Comparison of ENCODE assay signal across 15 cellular contexts in the genomic region with DNA sequence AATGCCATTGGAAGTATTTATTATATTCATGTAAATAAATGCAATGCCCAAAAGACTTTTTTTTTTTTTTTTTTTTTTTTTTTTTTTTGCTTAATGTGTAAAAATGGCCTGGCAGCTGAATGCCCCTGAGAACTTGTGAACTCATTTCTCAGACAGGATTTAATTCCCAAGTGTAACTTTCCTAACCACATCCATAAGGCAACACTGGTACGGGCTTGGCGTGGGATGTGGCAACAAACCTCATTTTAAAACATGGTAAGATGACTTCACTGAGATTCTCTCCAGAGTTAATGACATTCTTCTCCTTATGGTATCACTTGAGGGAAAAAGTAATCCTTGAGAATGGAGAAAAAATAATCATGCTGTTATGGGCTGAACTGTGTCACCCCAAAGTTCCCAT.
"Had no signal": no experiment of that assay in that cellular context is flagged by ENCODE, and none has a peak within 500 bp of the region (broad histone marks: within the 10 kb centered on the region; RNA-seq: fewer than 3 reads in every experiment).

No MANE protein-coding gene starts in this region.

- H3K36me3 ChIP-seq: colonic mucosa, pancreas, spleen, WERI-Rb-1 had no signal

- H3K4me3 ChIP-seq: colonic mucosa, mucosa of descending colon, pancreas, spleen had no signal

- H3K4me1 ChIP-seq: colonic mucosa, pancreas, spleen had no signal

- DNase-seq: activated CD4-positive, alpha-beta T cell treated with anti-CD3 and anti-CD28 coated beads, Interleukin-2, amount 50 U/mL, for 48 hours; activated T-cell treated with anti-CD3 and anti-CD28 coated beads for 4 hours; amniotic stem cell; central memory CD4-positive, alpha-beta T cell; colonic mucosa; erythroblast; left cardiac atrium; mesenchymal stem cell; mucosa of descending colon; naive thymus-derived CD8-positive, alpha-beta T cell; pancreas; spleen; stimulated activated naive B cell treated with anti-CD40 and anti-IgM and Interleukin-4, amounts not matched to agents 10 μg/mL and 1 μg/mL and 100 μg/mL, for 72 hours; WERI-Rb-1 had no signal

- H3K9me3 ChIP-seq: colonic mucosa, mucosa of descending colon, pancreas, spleen had no signal

- ATAC-seq: left cardiac atrium; mucosa of descending colon; naive thymus-derived CD8-positive, alpha-beta T cell; sciatic nerve; stimulated activated naive B cell treated with anti-CD40 and anti-IgM and Interleukin-4, amounts not matched to agents 10 μg/mL and 1 μg/mL and 100 μg/mL, for 72 hours had no signal

- H3K27ac ChIP-seq: colonic mucosa, pancreas, spleen, WERI-Rb-1 had no signal

- H3K27me3 ChIP-seq: colonic mucosa, pancreas had no signal
